ENCODE assay signal across 14 cellular contexts in the genomic region with DNA sequence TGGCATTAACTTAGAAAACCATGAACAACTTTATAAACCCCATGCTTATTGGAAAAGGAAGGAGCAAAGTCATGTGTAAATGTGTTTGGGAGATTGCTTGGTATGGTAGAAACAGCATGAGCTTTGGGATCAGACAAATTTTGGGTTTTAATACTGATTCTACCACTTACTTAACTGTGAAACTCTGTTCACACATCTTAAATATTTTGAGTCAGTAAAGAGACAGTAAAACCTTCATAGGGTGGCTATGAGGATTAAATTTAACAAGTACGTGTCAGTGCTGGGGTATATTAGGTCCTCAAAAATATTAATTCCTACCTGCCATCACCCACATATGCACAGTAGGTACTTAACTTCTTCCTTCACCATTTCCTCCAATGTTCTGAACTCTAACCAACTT.
DNase-seq lines count a peak whose midpoint lies in the region; ATAC-seq, FAIRE-seq and TF ChIP-seq lines count a peak whose summit lies in the region.
"Had no signal": no experiment of that assay in that cellular context is flagged by ENCODE, and none has a peak within 500 bp of the region (broad histone marks: within the 10 kb centered on the region; RNA-seq: fewer than 3 reads in every experiment).

No MANE protein-coding gene starts in this region.

- DNase-seq in A549 (ENCODE audit: low read depth in 1 of 2, low spot score in 1 of 2) (no peak), immature natural killer cell (no peak), NCI-H1436 treated with DMSO at 0.1 percent for 48 hours (lab: John Stamatoyannopoulos, UW) (no peak), CD1c-positive myeloid dendritic cell (ENCODE audit: extremely low spot score) (no peak), DMS153 treated with DMSO at 0.1 percent for 48 hours (lab: John Stamatoyannopoulos, UW; ENCODE audit: unreplicated experiment) (no peak)
- no peak for DNase-seq in CD8-positive, alpha-beta T cell
- DNase-seq in activated CD4-positive, alpha-beta memory T cell treated with anti-CD3 and anti-CD28 coated beads, Interleukin-2, amount 10 ng/mL, durations not matched to agents 7 days and 5 days = no peak
- DNase-seq: effector CD8-positive, alpha-beta T cell; GDM1; NCI-H1092 treated with DMSO at 0.1 percent for 48 hours; NCI-H526; SIG-M5 had no signal

- peaks cover 65% of the 10 kb centered on the region for H3K4me1 Mint-ChIP-seq in CD8-positive, alpha-beta T cell (ENCODE audit: low read depth)
- H3K4me1 Mint-ChIP-seq in activated CD4-positive, alpha-beta memory T cell treated with anti-CD3 and anti-CD28 coated beads, Interleukin-2, amount 10 ng/mL, durations not matched to agents 7 days and 5 days = peaks cover 64% of the 10 kb centered on the region
- H3K4me1 Mint-ChIP-seq in immature natural killer cell = peaks cover 24 to 63% of the 10 kb centered on the region in 2 donors

- H3K36me3 Mint-ChIP-seq in CD8-positive, alpha-beta T cell = peaks cover 31% of the 10 kb centered on the region
- H3K36me3 Mint-ChIP-seq in activated CD4-positive, alpha-beta memory T cell treated with anti-CD3 and anti-CD28 coated beads, Interleukin-2, amount 10 ng/mL, durations not matched to agents 7 days and 5 days (ENCODE audit: low read depth) = peaks cover 58% of the 10 kb centered on the region
- peaks cover 11 to 36% (median 26%) of the 10 kb centered on the region in 3 donors for H3K36me3 Mint-ChIP-seq in immature natural killer cell

- peaks cover 22% of the 10 kb centered on the region for H3K9me3 Mint-ChIP-seq in CD8-positive, alpha-beta T cell
- peaks cover 21% of the 10 kb centered on the region for H3K9me3 Mint-ChIP-seq in activated CD4-positive, alpha-beta memory T cell treated with anti-CD3 and anti-CD28 coated beads, Interleukin-2, amount 10 ng/mL, durations not matched to agents 7 days and 5 days
- H3K9me3 Mint-ChIP-seq in immature natural killer cell = no peaks in the 10 kb centered on the region

- TF ChIP-seq CTCF in A549 (IDR thresholded peaks at IDR 0.05) = no peak
- no peak for TF ChIP-seq CTCF in CD8-positive, alpha-beta T cell (IDR thresholded peaks at IDR 0.05)

- peak overlapping the region; percentile 20; the same call in 1 of the 3 replicates for H3K4me2 ChIP-seq in A549
- H3K4me2 ChIP-seq: KMS-11 had no signal

- 0 out of 3 replicates have a peak, but pooled peaks cover 3% of the 10 kb centered on the region for H3K9me3 ChIP-seq in A549
- H3K9me3 ChIP-seq in CD8-positive, alpha-beta T cell (ENCODE audit: low read length) = no peaks in the 10 kb centered on the region

- H3K4me1 ChIP-seq in A549 = peaks cover 9% of the 10 kb centered on the region; the same call in 2 of the 3 replicates
- H3K4me1 ChIP-seq in CD8-positive, alpha-beta T cell (ENCODE audit: insufficient read depth, low read length) = peaks cover 32% of the 10 kb centered on the region

- intact Hi-C loops in CD8-positive, alpha-beta T cell (cut with DNase I, micrococcal nuclease) = loop anchor here in 1 of 2 experiments (2.0 to 5.0 kb wide), 5 partner anchors 19 to 308 kb away; no protein-coding TSS in a partner anchor

- FAIRE-seq in A549 (lab: Jason Lieb, UNC) = no peak
- FAIRE-seq: urothelium cell line had no signal

- POLR2A ChIA-PET in A549 (lab: Yijun Ruan, JAX) = no interaction called here
- POLR2A ChIA-PET in CD8-positive, alpha-beta T cell (lab: Charles Lee) = interaction anchor here (0.5 to 3.1 kb wide), 6 partner anchors 10 to 92 kb away, joined by 3 to 17 read pairs (median 6); no protein-coding TSS in a partner anchor
- POLR2A ChIA-PET in activated CD4-positive, alpha-beta memory T cell treated with anti-CD3 and anti-CD28 coated beads, Interleukin-2, amount 10 ng/mL, durations not matched to agents 7 days and 5 days (lab: Charles Lee) = interaction anchor here (0.8 to 5.9 kb wide), 21 partner anchors 10 to 318 kb away, joined by 3 to 24 read pairs (median 6); a partner anchor contains a TSS

- no peak for TF ChIP-seq POLR2A in A549 (IDR thresholded peaks at IDR 0.05; ENCODE audit: low read length)

- no peak for TF ChIP-seq RAD21 in A549 (conservative IDR thresholded peaks at IDR 0.05 in 1 of 2, IDR thresholded peaks at IDR 0.05 in 1 of 2)

- no peaks in the 10 kb centered on the region for H3K27me3 ChIP-seq in CD8-positive, alpha-beta T cell (ENCODE audit: insufficient read depth, low read length)

- no peak overlapping the region for H3K4me3 ChIP-seq in A549
- H3K4me3 ChIP-seq in CD8-positive, alpha-beta T cell (ENCODE audit: low read depth, low read length) = no peak overlapping the region

- CTCF ChIA-PET in A549 (lab: Yijun Ruan, JAX) = interaction anchor here (1.1 to 1.4 kb wide), 5 partner anchors 11 to 309 kb away, joined by 3 read pairs; no protein-coding TSS in a partner anchor
- CTCF ChIA-PET in CD8-positive, alpha-beta T cell (lab: Charles Lee) = interaction anchor here (0.5 to 3.4 kb wide), 7 partner anchors 10 to 649 kb away, joined by 3 to 18 read pairs (median 3); no protein-coding TSS in a partner anchor
- CTCF ChIA-PET in activated CD4-positive, alpha-beta memory T cell treated with anti-CD3 and anti-CD28 coated beads, Interleukin-2, amount 10 ng/mL, durations not matched to agents 7 days and 5 days (lab: Charles Lee) = interaction anchor here (0.8 to 2.8 kb wide), 10 partner anchors 11 to 309 kb away, joined by 3 to 17 read pairs (median 3); no protein-coding TSS in a partner anchor

- peak overlapping the region; percentile 76 for H3K27ac Mint-ChIP-seq in CD8-positive, alpha-beta T cell
- peak overlapping the region; percentile 85 for H3K27ac Mint-ChIP-seq in activated CD4-positive, alpha-beta memory T cell treated with anti-CD3 and anti-CD28 coated beads, Interleukin-2, amount 10 ng/mL, durations not matched to agents 7 days and 5 days
- peak overlapping the region; percentile 63 to 93 (median 72) for H3K27ac Mint-ChIP-seq in immature natural killer cell

- H3K4me3 Mint-ChIP-seq in CD8-positive, alpha-beta T cell = no peak overlapping the region
- no peak overlapping the region for H3K4me3 Mint-ChIP-seq in activated CD4-positive, alpha-beta memory T cell treated with anti-CD3 and anti-CD28 coated beads, Interleukin-2, amount 10 ng/mL, durations not matched to agents 7 days and 5 days
- peak overlapping the region in 3 of 5 donors; percentile 18 to 40 (median 27) for H3K4me3 Mint-ChIP-seq in immature natural killer cell

- H3K27me3 Mint-ChIP-seq in CD8-positive, alpha-beta T cell (ENCODE audit: low read depth) = no peaks in the 10 kb centered on the region
- peaks cover 2% of the 10 kb centered on the region for H3K27me3 Mint-ChIP-seq in activated CD4-positive, alpha-beta memory T cell treated with anti-CD3 and anti-CD28 coated beads, Interleukin-2, amount 10 ng/mL, durations not matched to agents 7 days and 5 days
- H3K27me3 Mint-ChIP-seq in immature natural killer cell (ENCODE audit: low read depth in 3 of 3) = peaks cover 0 to 9% (median 9%) of the 10 kb centered on the region in 3 donors

- peaks cover 10% of the 10 kb centered on the region for H3K36me3 ChIP-seq in CD8-positive, alpha-beta T cell (ENCODE audit: insufficient read depth, low read length)

- no peak for TF ChIP-seq EP300 in A549 (IDR thresholded peaks at IDR 0.05)

- H3K27ac ChIP-seq in A549 = peak overlapping the region in 1 of 2 experiments; percentile 68; a peak in 3 of 6 replicates
- no peak overlapping the region for H3K27ac ChIP-seq in CD8-positive, alpha-beta T cell (ENCODE audit: low read depth, low read length)
- H3K27ac ChIP-seq: KMS-11 had no signal

- ATAC-seq in A549 = no peak
- ATAC-seq in CD8-positive, alpha-beta T cell = peak; percentile 30

- 0% methylated on average over 1 of the region's 1 CpG for WGBS in A549 (ENCODE audit: missing lambda C conversion rate)

TF ChIP-seq in A549, 52 proteins besides CTCF, POLR2A, EP300 and RAD21 (continues in another document):
- TF ChIP-seq KDM1A (IDR thresholded peaks at IDR 0.05; ENCODE audit: low read depth) (no peak), POLR2AphosphoS2 (conservative IDR thresholded peaks at IDR 0.05; ENCODE audit: low read length) (no peak), EHMT2 (IDR thresholded peaks at IDR 0.05; ENCODE audit: low read depth) (no peak), ZC3H11A (IDR thresholded peaks at IDR 0.05) (no peak), ZSCAN20 (CRISPR knock-in tag; IDR thresholded peaks at IDR 0.05) (no peak), RARB (CRISPR knock-in tag; IDR thresholded peaks at IDR 0.05) (no peak), HOXA7 (CRISPR knock-in tag; IDR thresholded peaks at IDR 0.05) (no peak), MAZ (IDR thresholded peaks at IDR 0.05; ENCODE audit: borderline replicate concordance, low read depth, low read length) (no peak), BHLHE40 (IDR thresholded peaks at IDR 0.05; ENCODE audit: low read depth, low read length) (no peak)
- TF ChIP-seq, protein P1, sequence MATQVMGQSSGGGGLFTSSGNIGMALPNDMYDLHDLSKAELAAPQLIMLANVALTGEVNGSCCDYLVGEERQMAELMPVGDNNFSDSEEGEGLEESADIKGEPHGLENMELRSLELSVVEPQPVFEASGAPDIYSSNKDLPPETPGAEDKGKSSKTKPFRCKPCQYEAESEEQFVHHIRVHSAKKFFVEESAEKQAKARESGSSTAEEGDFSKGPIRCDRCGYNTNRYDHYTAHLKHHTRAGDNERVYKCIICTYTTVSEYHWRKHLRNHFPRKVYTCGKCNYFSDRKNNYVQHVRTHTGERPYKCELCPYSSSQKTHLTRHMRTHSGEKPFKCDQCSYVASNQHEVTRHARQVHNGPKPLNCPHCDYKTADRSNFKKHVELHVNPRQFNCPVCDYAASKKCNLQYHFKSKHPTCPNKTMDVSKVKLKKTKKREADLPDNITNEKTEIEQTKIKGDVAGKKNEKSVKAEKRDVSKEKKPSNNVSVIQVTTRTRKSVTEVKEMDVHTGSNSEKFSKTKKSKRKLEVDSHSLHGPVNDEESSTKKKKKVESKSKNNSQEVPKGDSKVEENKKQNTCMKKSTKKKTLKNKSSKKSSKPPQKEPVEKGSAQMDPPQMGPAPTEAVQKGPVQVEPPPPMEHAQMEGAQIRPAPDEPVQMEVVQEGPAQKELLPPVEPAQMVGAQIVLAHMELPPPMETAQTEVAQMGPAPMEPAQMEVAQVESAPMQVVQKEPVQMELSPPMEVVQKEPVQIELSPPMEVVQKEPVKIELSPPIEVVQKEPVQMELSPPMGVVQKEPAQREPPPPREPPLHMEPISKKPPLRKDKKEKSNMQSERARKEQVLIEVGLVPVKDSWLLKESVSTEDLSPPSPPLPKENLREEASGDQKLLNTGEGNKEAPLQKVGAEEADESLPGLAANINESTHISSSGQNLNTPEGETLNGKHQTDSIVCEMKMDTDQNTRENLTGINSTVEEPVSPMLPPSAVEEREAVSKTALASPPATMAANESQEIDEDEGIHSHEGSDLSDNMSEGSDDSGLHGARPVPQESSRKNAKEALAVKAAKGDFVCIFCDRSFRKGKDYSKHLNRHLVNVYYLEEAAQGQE (IDR thresholded peaks at IDR 0.05) = no peak
- TF ChIP-seq, protein P2, sequence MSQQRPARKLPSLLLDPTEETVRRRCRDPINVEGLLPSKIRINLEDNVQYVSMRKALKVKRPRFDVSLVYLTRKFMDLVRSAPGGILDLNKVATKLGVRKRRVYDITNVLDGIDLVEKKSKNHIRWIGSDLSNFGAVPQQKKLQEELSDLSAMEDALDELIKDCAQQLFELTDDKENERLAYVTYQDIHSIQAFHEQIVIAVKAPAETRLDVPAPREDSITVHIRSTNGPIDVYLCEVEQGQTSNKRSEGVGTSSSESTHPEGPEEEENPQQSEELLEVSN (IDR thresholded peaks at IDR 0.05; ENCODE audit: borderline replicate concordance, low read depth) = no peak

Comparison
In these comparisons a context has a peak if more than half of its experiments do, and no peak if none do; other contexts are left out.
1. H3K4me3 Mint-ChIP-seq: peak in immature natural killer cell (3 of 5); none in CD8-positive, alpha-beta T cell (single experiment) and activated CD4-positive, alpha-beta memory T cell treated with anti-CD3 and anti-CD28 coated beads, Interleukin-2, amount 10 ng/mL, durations not matched to agents 7 days and 5 days (single experiment).
2. Peak in every context shown above with its lines, with median percentiles within 50 percentile points of each other: H3K27ac Mint-ChIP-seq.